In genomic region chr5:142024771-142025304, GRCh38 we compare ENCODE assay signal across 8 cellular contexts. TPM values are rescaled to one million over a fixed set of nuclear protein-coding genes. Genes with fewer than 3 reads are reported as not detected.
DNase-seq lines count a peak whose midpoint lies in the region; ATAC-seq and TF ChIP-seq lines count a peak whose summit lies in the region.

No MANE protein-coding gene starts in this region.

- WGBS in esophagus squamous epithelium, 2 donors, result 0% methylated on average over 14 to 18 of the region's 26 CpGs

- intact Hi-C loops in Panc1 (cut with micrococcal nuclease; ENCODE audit: unreplicated experiment), result no loop called here
- intact Hi-C loops in esophagus squamous epithelium (cut with DNase I), result no loop called here

- H3K4me3 ChIP-seq in Panc1 (ENCODE audit: low read depth in 2 of 2, low read length in 2 of 2) (peak overlapping the region; percentile 52 to 68), esophagus squamous epithelium (peak overlapping the region; percentile 11 to 64 (median 47))

- no peaks in the 10 kb centered on the region for H3K27me3 ChIP-seq in Panc1 (ENCODE audit: control insufficient read depth, insufficient read depth, low read length)
- H3K27me3 ChIP-seq in esophagus squamous epithelium, result no peaks in the 10 kb centered on the region

- no TSS peak for BruUV-seq in Panc1 (replicated peaks; lab: Mats Ljungman, UMichigan)

- in situ Hi-C loops in KBM-7 (cut with MboI; ENCODE audit: low pct_unique_long_range_greater_than_20kb, low sequenced_read_pairs), result loop anchor here (25.0 kb wide), 1 partner anchor 112 kb away; no protein-coding TSS in a partner anchor
- in situ Hi-C loops in Panc1 (cut with HindIII; ENCODE audit: low pct_unique_long_range_greater_than_20kb, low sequenced_read_pairs), result no loop called here

- H3K9me3 ChIP-seq in Panc1 (ENCODE audit: control insufficient read depth, insufficient read depth, low read depth, low read length) (peaks cover 4% of the 10 kb centered on the region; the same call in 1 of the 2 replicates), esophagus squamous epithelium (peaks cover 0 to 8% (median 0%) of the 10 kb centered on the region in 3 donors)

- H3K27ac Mint-ChIP-seq in activated T-cell treated with anti-CD3 and anti-CD28 coated beads, Interleukin-2, amount 50 U/mL, for 72 hours, result peak overlapping the region; percentile 99

- H3K27ac ChIP-seq in Panc1 (ENCODE audit: low read length) (peak overlapping the region; percentile 89), esophagus squamous epithelium (peak overlapping the region; percentile 55 to 84 (median 78))

- DNase-seq in DMS79 (lab: John Stamatoyannopoulos, UW) (peak; percentile 67), KBM-7 (peak; percentile 72), Panc1 (ENCODE audit: low read depth, low spot score) (peak; percentile 85), esophagus squamous epithelium (lab: John Stamatoyannopoulos, UW) (peak; percentile 38), myocyte (ENCODE audit: low read depth) (peak; percentile 90)
- peak; percentile 89 to 90 for DNase-seq in activated T-cell treated with anti-CD3 and anti-CD28 coated beads, Interleukin-2, amount 50 U/mL, for 72 hours
- DNase-seq in stimulated activated CD8-positive, alpha-beta memory T cell treated with anti-CD3 and anti-CD28 coated beads, Interleukin-7, amount 100 ng/mL, for 24 hours (ENCODE audit: low read depth), result peak; percentile 65

- no peaks in the 10 kb centered on the region for H3K27me3 Mint-ChIP-seq in activated T-cell treated with anti-CD3 and anti-CD28 coated beads, Interleukin-2, amount 50 U/mL, for 72 hours (ENCODE audit: low read depth)

- TF ChIP-seq POLR2A in esophagus squamous epithelium (IDR thresholded peaks at IDR 0.05), result peak in 1 of 4 donors; percentile 51

- TF ChIP-seq CTCF in Panc1 (IDR thresholded peaks at IDR 0.05), result no peak
- TF ChIP-seq CTCF in esophagus squamous epithelium (IDR thresholded peaks at IDR 0.05), result peak in 1 of 6 experiments; percentile 28

- POLR2A ChIA-PET in Panc1 (lab: Charles Lee), result no interaction called here

- H3K36me3 ChIP-seq in Panc1 (ENCODE audit: control insufficient read depth, insufficient read depth, low read length), result no peaks in the 10 kb centered on the region
- no peaks in the 10 kb centered on the region for H3K36me3 ChIP-seq in esophagus squamous epithelium

- peak overlapping the region; percentile 90 to 99 for H3K4me3 Mint-ChIP-seq in activated T-cell treated with anti-CD3 and anti-CD28 coated beads, Interleukin-2, amount 50 U/mL, for 72 hours

- CTCF ChIA-PET in Panc1 (lab: Charles Lee), result interaction anchor here (1.2 kb wide), 1 partner anchor 13 kb away, joined by 4 read pairs; no protein-coding TSS in a partner anchor

- ATAC-seq in GM21737 (IDR thresholded peaks at IDR 0.05; ENCODE audit: unreplicated experiment) (peak; percentile 100), Panc1 (peak; percentile 100)
- ATAC-seq in activated T-cell treated with anti-CD3 and anti-CD28 coated beads, Interleukin-2, amount 50 U/mL, for 72 hours (replicated peaks in 1 of 2), result peak; percentile 100

- H3K36me3 Mint-ChIP-seq in activated T-cell treated with anti-CD3 and anti-CD28 coated beads, Interleukin-2, amount 50 U/mL, for 72 hours (ENCODE audit: insufficient read depth in 2 of 2), result peaks cover 0 to 3% of the 10 kb centered on the region in 2 donors

- H3K4me1 ChIP-seq in Panc1 (ENCODE audit: control insufficient read depth, insufficient read depth, low read length), result peaks cover 3% of the 10 kb centered on the region; the same call in 1 of the 2 replicates
- H3K4me1 ChIP-seq in esophagus squamous epithelium, result peaks cover 0 to 12% (median 3%) of the 10 kb centered on the region in 3 donors

- H3K4me1 Mint-ChIP-seq in activated T-cell treated with anti-CD3 and anti-CD28 coated beads, Interleukin-2, amount 50 U/mL, for 72 hours (ENCODE audit: low read depth), result peaks cover 26% of the 10 kb centered on the region

- peaks cover 4% of the 10 kb centered on the region in 2 donors for H3K9me3 Mint-ChIP-seq in activated T-cell treated with anti-CD3 and anti-CD28 coated beads, Interleukin-2, amount 50 U/mL, for 72 hours

RNA-seq across cellular contexts. Expression of gene GNPDA1, which starts 12.0 kb away (rescaled TPM):
- 99.9 TPM for total RNA-seq in Panc1 (2021; ENCODE audit: unreplicated experiment)
- 98.1 TPM for polyA plus RNA-seq in Panc1 (2012; ENCODE audit: insufficient read length)
- 10 to 100 TPM; 23.6 to 28.0 TPM for total RNA-seq in activated T-cell treated with anti-CD3 and anti-CD28 coated beads, Interleukin-2, amount 50 U/mL, for 72 hours
- total RNA-seq in esophagus squamous epithelium, result 10 to 100 TPM; 12.3 to 42.6 (median 21.1) TPM
- total RNA-seq in myocyte, result 65.5 and 98.3 TPM in 2 replicates
- 62.7 TPM for polyA plus RNA-seq in myocyte (2012)

RNA-seq across cellular contexts. Expression of gene RNF14, which starts 55.9 kb away (rescaled TPM):
- total RNA-seq in Panc1 (2021; ENCODE audit: unreplicated experiment) (72.1 TPM), esophagus squamous epithelium (10 to 100 TPM; 11.9 to 45.0 (median 23.6) TPM), myocyte (100 and 127 TPM in 2 replicates)
- polyA plus RNA-seq in Panc1 (2012; ENCODE audit: insufficient read length), result 47.6 TPM
- 10 to 100 TPM; 38.6 to 40.4 TPM for total RNA-seq in activated T-cell treated with anti-CD3 and anti-CD28 coated beads, Interleukin-2, amount 50 U/mL, for 72 hours
- polyA plus RNA-seq in myocyte (2012), result 83.3 TPM

Comparison
In these comparisons a context has a peak if more than half of its experiments do, and no peak if none do; other contexts are left out.
1. Peak in every context shown above with its lines: DNase-seq, ATAC-seq, H3K4me3 ChIP-seq and H3K27ac ChIP-seq.
2. DNase-seq: peak in every context shown above with its lines; median percentile 90 in myocyte; 90 in activated T-cell treated with anti-CD3 and anti-CD28 coated beads, Interleukin-2, amount 50 U/mL, for 72 hours; 85 in Panc1; 72 in KBM-7; 67 in DMS79; 65 in stimulated activated CD8-positive, alpha-beta memory T cell treated with anti-CD3 and anti-CD28 coated beads, Interleukin-7, amount 100 ng/mL, for 24 hours; 38 in esophagus squamous epithelium.